ENCODE assay signal across 1 cellular context in the genomic region with DNA sequence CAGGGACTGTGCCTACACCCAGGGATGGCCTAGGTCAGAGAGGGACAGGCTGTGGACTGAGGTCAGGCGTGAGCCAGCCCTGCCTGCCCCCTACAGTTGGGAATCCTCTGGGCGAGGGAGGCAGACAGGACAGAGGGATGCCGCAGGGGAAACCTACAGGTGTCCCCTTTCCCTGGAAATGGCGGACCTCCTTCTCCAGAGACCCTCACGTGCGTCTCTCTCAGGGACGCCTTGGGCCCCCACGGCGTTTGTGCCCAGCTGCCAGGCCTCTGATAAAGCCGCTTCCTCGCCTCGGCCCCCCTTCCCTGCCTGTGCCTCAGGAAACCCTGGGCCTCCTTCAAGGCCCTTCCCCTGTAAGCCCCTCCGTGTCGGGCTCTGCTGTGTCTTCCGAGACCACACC.
TF ChIP-seq lines count a peak whose summit lies in the region.

No MANE protein-coding gene starts in this region.

TF ChIP-seq in IMR-90, 13 proteins besides CTCF, POLR2A, EP300 and RAD21 (continued from another document):
- TF ChIP-seq, protein P1, sequence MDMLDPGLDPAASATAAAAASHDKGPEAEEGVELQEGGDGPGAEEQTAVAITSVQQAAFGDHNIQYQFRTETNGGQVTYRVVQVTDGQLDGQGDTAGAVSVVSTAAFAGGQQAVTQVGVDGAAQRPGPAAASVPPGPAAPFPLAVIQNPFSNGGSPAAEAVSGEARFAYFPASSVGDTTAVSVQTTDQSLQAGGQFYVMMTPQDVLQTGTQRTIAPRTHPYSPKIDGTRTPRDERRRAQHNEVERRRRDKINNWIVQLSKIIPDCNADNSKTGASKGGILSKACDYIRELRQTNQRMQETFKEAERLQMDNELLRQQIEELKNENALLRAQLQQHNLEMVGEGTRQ (IDR thresholded peaks at IDR 0.05; ENCODE audit: low read depth, low read length): no peak
- no peak for TF ChIP-seq FOS (IDR thresholded peaks at IDR 0.05; ENCODE audit: low read depth, low read length)
- no peak for TF ChIP-seq RCOR1 (IDR thresholded peaks at IDR 0.05; ENCODE audit: insufficient replicate concordance, low read length)
- no peak for TF ChIP-seq MAZ (IDR thresholded peaks at IDR 0.05; ENCODE audit: borderline replicate concordance, low read depth, low read length)
- TF ChIP-seq BHLHE40 (IDR thresholded peaks at IDR 0.05; ENCODE audit: low read depth, low read length): no peak
- TF ChIP-seq MAFK (IDR thresholded peaks at IDR 0.05; ENCODE audit: low read depth, low read length): no peak
- no peak for TF ChIP-seq RFX5 (IDR thresholded peaks at IDR 0.05; ENCODE audit: low read depth, low read length)
